In the genomic region with DNA sequence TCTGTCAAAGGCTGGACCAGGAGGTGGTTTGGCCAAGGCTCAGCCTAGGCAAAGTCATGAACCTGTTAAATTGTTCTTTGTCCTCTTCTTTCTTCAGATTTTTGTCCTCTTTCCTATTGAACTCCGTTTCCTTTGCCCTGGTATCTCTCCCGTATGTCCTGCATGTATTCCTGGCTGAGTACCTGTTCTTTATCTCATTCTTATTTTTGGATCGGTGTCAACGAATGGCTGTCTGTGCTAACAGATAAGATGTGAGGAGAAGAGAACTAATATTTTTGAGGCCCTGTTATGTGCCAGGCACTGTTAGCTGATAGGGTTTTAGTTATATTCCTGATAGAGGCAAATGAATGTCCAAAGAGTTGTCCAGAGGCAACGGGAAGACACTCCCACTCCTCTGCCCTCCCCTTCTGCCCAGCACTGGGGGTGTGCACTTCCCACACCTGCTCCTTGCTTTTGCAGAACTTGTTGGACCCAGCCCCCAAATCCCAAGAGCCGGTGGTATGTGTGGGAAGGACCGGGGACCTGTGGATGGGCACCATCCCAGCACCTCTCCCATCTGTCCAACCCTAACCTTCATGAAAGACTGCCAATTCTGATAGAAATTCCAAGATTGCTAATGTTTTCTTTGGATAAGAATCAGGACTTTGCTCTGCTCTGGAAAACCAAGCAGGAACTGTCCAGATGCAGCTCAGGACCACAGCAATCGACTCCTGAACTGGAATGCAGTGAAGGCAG, we compare ENCODE assay signal across 1 cellular context.
A peak's percentile ranks its signal among the peaks of the same experiment; 100 is the strongest.
TF ChIP-seq lines count a peak whose summit lies in the region.

No MANE protein-coding gene starts in this region.

TF ChIP-seq in A549, 52 proteins besides CTCF, POLR2A, EP300 and RAD21 (continued from another document):
- no peak for TF ChIP-seq ZC3H11A (IDR thresholded peaks at IDR 0.05)
- peak; percentile 91 for TF ChIP-seq GATA3 (IDR thresholded peaks at IDR 0.05; ENCODE audit: borderline replicate concordance)
- no peak for TF ChIP-seq TP53 (CRISPR knock-in tag; IDR thresholded peaks at IDR 0.05)
- no peak for TF ChIP-seq NFE2L2 (conservative IDR thresholded peaks at IDR 0.05; ENCODE audit: low read length)
- TF ChIP-seq FOSL2 (IDR thresholded peaks at IDR 0.05): no peak
- TF ChIP-seq FOSL2 (CRISPR knock-in tag; IDR thresholded peaks at IDR 0.05): no peak
- TF ChIP-seq MAFK (IDR thresholded peaks at IDR 0.05; ENCODE audit: partially characterized antibody): no peak
- TF ChIP-seq, protein P1, sequence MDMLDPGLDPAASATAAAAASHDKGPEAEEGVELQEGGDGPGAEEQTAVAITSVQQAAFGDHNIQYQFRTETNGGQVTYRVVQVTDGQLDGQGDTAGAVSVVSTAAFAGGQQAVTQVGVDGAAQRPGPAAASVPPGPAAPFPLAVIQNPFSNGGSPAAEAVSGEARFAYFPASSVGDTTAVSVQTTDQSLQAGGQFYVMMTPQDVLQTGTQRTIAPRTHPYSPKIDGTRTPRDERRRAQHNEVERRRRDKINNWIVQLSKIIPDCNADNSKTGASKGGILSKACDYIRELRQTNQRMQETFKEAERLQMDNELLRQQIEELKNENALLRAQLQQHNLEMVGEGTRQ (IDR thresholded peaks at IDR 0.05): no peak
- no peak for TF ChIP-seq HDAC2 (IDR thresholded peaks at IDR 0.05)
- TF ChIP-seq ZFP36 (IDR thresholded peaks at IDR 0.05; ENCODE audit: borderline replicate concordance, partially characterized antibody): no peak
- TF ChIP-seq SMC3 (IDR thresholded peaks at IDR 0.05): 0 out of 3 replicates have a peak, but pooled peaks have one; percentile 11
- TF ChIP-seq ESRRA (IDR thresholded peaks at IDR 0.05; ENCODE audit: borderline replicate concordance, low read length): no peak
